ENCODE assay signal across 21 cellular contexts in the genomic region with DNA sequence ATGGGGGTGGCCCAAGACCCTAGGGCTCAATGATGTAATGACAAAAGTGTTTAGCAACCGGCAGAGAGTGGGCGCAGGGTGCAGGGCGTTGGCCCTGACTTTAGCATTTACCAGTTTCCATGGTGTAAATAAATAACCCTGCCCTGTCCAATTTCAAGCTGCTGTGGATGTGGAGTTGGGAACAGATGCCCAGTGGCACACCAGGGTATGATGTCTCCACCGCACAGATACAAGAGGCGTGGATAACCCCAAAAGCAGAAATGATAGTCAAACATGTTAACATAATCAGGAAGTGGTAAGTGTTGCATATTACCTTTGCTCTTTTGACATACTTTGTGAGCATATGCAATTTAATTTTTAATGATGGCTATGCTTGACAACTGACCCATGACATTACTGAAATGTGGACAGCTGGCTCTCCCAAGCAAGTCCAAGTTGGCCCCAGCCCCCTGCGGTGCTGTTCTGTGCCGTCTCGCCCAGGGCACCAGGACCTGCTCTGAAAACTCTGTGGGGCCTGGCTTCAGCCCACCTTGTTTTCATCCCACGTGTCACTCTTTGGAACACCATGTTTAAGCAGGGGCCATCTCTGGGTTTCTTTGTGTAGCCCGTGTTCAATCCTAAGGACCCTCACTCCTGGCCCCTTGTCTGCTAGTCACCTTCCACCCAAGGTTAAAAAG. TPM values are rescaled to one million over a fixed set of nuclear protein-coding genes. Genes with fewer than 3 reads are reported as not detected.
DNase-seq lines count a peak whose midpoint lies in the region; ATAC-seq and TF ChIP-seq lines count a peak whose summit lies in the region.
"Had no signal": no experiment of that assay in that cellular context is flagged by ENCODE, and none has a peak within 500 bp of the region (broad histone marks: within the 10 kb centered on the region; RNA-seq: fewer than 3 reads in every experiment).

No MANE protein-coding gene starts in this region.

- H3K4me3 ChIP-seq in lower lobe of right lung, result no peak overlapping the region
- H3K4me3 ChIP-seq in hepatocyte, result no peak overlapping the region
- H3K4me3 ChIP-seq in heart right ventricle, result no peak overlapping the region
- H3K4me3 ChIP-seq: right atrium auricular region, tibial nerve had no signal

- no peak overlapping the region for H3K4me2 ChIP-seq in hepatocyte

- H4K20me1 ChIP-seq in hepatocyte (ENCODE audit: insufficient read depth, poor library complexity, severe bottlenecking), result no peaks in the 10 kb centered on the region

- ATAC-seq in lower lobe of right lung (peak; percentile 53 to 68), heart right ventricle (no peak)

- WGBS in hepatocyte (ENCODE audit: low lambda C conversion rate, missing lambda C conversion rate), result 93% methylated on average over 10 of the region's 10 CpGs
- 83 to 88% methylated on average over 10 of the region's 10 CpGs for WGBS in heart right ventricle, 2 donors

- TF ChIP-seq CTCF in lower lobe of right lung (IDR thresholded peaks at IDR 0.05), result no peak
- no peak for TF ChIP-seq CTCF in hepatocyte (IDR thresholded peaks at IDR 0.05; ENCODE audit: poor library complexity)
- TF ChIP-seq CTCF in heart right ventricle (IDR thresholded peaks at IDR 0.05), result no peak

- DNase-seq in AML-193 (lab: John Stamatoyannopoulos, UW), result peak; percentile 92 to 93
- DNase-seq in MV-4-11 (lab: John Stamatoyannopoulos, UW), result peak; percentile 93
- peak; percentile 92 for DNase-seq in SKM-1 treated with dmso at 0.1 percent for 144 hours (lab: John Stamatoyannopoulos, UW; ENCODE audit: unreplicated experiment)
- DNase-seq in lower lobe of right lung, result no peak
- no peak for DNase-seq in activated CD4-positive, alpha-beta T cell treated with anti-CD3 and anti-CD28 coated beads for 4 hours
- DNase-seq in hepatocyte (ENCODE audit: low spot score), result no peak
- no peak for DNase-seq in NK-92 treated with Interleukin-12 subunit alpha and Interleukin-12 subunit beta, amount 100 ng/mL, for 24 hours (lab: John Stamatoyannopoulos, UW)
- no peak for DNase-seq in heart right ventricle
- DNase-seq: activated CD4-positive, alpha-beta T cell treated with anti-CD3 and anti-CD28 coated beads, Interleukin-2, amount 10 ng/mL, durations not matched to agents 24 days and 14 days; activated naive CD4-positive, alpha-beta T cell treated with anti-CD3 and anti-CD28 coated beads for 36 hours; CD4-positive, CD25-positive, alpha-beta regulatory T cell; DMS53; IMR-90; kidney; NCI-H2029 treated with DMSO at 0.1 percent for 48 hours; NCI-H446 treated with DMSO at 0.1 percent for 48 hours; OCI-M1; stimulated activated naive CD4-positive, alpha-beta T cell treated with Interleukin-2 at 50 U/mL for 16 hours had no signal

- H3K79me2 ChIP-seq in hepatocyte, result no peaks in the 10 kb centered on the region

- H3K36me3 ChIP-seq in lower lobe of right lung, result no peaks in the 10 kb centered on the region
- H3K36me3 ChIP-seq in hepatocyte (replicated peaks; ENCODE audit: insufficient read depth, low read depth), result no peaks in the 10 kb centered on the region
- no peaks in the 10 kb centered on the region for H3K36me3 ChIP-seq in heart right ventricle
- H3K36me3 ChIP-seq: right atrium auricular region, tibial nerve had no signal

- H3K27ac ChIP-seq in lower lobe of right lung (peak overlapping the region; percentile 41), hepatocyte (no peak overlapping the region), heart right ventricle (peak overlapping the region in 2 of 10 donors; percentile 35 to 84)
- H3K27ac ChIP-seq: right atrium auricular region, tibial nerve had no signal

- no peaks in the 10 kb centered on the region for H3K27me3 ChIP-seq in lower lobe of right lung (ENCODE audit: low read depth)
- no peaks in the 10 kb centered on the region for H3K27me3 ChIP-seq in hepatocyte
- peaks cover 0 to 11% (median 0%) of the 10 kb centered on the region in 7 donors for H3K27me3 ChIP-seq in heart right ventricle
- H3K27me3 ChIP-seq: right atrium auricular region had no signal

- intact Hi-C loops in lower lobe of right lung (cut with DNase I) (no loop called here), heart right ventricle (cut with DNase I) (loop anchor here in 1 of 10 donors (5.0 kb wide), 1 partner anchor 63 kb away; no protein-coding TSS in a partner anchor)

- no peaks in the 10 kb centered on the region for H3K9me2 ChIP-seq in hepatocyte (replicated peaks; ENCODE audit: insufficient read depth)

- H3K9me3 ChIP-seq in lower lobe of right lung, result no peaks in the 10 kb centered on the region
- H3K9me3 ChIP-seq in hepatocyte (ENCODE audit: low read depth), result no peaks in the 10 kb centered on the region
- H3K9me3 ChIP-seq in heart right ventricle, result no peaks in the 10 kb centered on the region
- H3K9me3 ChIP-seq: right atrium auricular region, tibial nerve had no signal

- H3K4me1 ChIP-seq in lower lobe of right lung (peaks cover 44% of the 10 kb centered on the region), hepatocyte (ENCODE audit: insufficient read depth) (peaks cover 15% of the 10 kb centered on the region), heart right ventricle (peaks cover 7 to 91% (median 17%) of the 10 kb centered on the region in 9 donors)

- H2AFZ ChIP-seq in hepatocyte, result no peak overlapping the region

RNA-seq across cellular contexts. Expression of gene ANPEP, which starts 10.8 kb away (rescaled TPM):
- total RNA-seq in lower lobe of right lung (104 TPM), hepatocyte (115 and 137 TPM in 2 replicates), heart right ventricle (10 to 100 TPM in 1 of 10 donors, 1 to 10 TPM in 8, under 1 TPM in 1; 0.77 to 17.8 (median 2.4) TPM)
- polyA plus RNA-seq in hepatocyte (123 and 166 TPM in 2 replicates), heart right ventricle (1 to 10 TPM; 6.1 to 9.9 TPM)
- total RNA-seq: activated naive CD4-positive, alpha-beta T cell treated with anti-CD3 and anti-CD28 coated beads for 36 hours had no signal

RNA-seq across cellular contexts. Expression of gene MESP2, which starts 49.3 kb away (rescaled TPM):
- not detected for total RNA-seq in lower lobe of right lung
- total RNA-seq in hepatocyte, result 0.30 and 1.2 TPM in 2 replicates
- polyA plus RNA-seq in hepatocyte, result not detected in 2 replicates
- under 1 TPM in 5 of 10 donors, not detected in 5; 0.21 to 0.52 (median 0.32) TPM for total RNA-seq in heart right ventricle
- under 1 TPM; 0.04 to 0.73 TPM for polyA plus RNA-seq in heart right ventricle
- total RNA-seq: activated CD4-positive, alpha-beta T cell treated with anti-CD3 and anti-CD28 coated beads, Interleukin-2, amount 10 ng/mL, durations not matched to agents 24 days and 14 days; activated naive CD4-positive, alpha-beta T cell treated with anti-CD3 and anti-CD28 coated beads for 36 hours; astrocyte; CD4-positive, CD25-positive, alpha-beta regulatory T cell; right atrium auricular region had no signal
- polyA plus RNA-seq: CD4-positive, CD25-positive, alpha-beta regulatory T cell had no signal

Comparison
In these comparisons a context has a peak if more than half of its experiments do, and no peak if none do; other contexts are left out.
1. DNase-seq: peak in AML-193 (2 of 2), MV-4-11 (single experiment) and SKM-1 treated with dmso at 0.1 percent for 144 hours (single experiment); none in lower lobe of right lung (single experiment), activated CD4-positive, alpha-beta T cell treated with anti-CD3 and anti-CD28 coated beads for 4 hours (0 of 2), hepatocyte (single experiment), NK-92 treated with Interleukin-12 subunit alpha and Interleukin-12 subunit beta, amount 100 ng/mL, for 24 hours (single experiment) and heart right ventricle (0 of 2).
2. ATAC-seq: peak in lower lobe of right lung (2 of 2); none in heart right ventricle (0 of 8).